ENCODE assay signal across 8 cellular contexts in the genomic region with DNA sequence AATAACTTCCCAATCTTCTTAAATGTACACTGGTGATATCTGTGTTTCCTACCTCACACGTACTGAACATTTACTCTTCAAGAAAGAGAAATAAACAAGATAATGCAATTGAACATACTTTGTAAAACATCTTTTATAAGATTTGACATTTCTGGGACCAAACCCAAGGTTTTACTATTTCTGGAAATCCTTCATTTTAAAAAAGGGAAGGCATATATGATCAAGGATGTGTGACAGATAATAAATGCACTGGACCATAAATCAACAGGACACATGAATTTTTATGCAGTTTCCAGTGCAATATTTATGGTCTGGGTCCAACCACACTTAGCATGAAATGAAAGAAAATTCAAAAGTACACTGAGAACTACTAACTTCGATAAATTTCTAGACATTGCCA.
"Had no signal": no experiment of that assay in that cellular context is flagged by ENCODE, and none has a peak within 500 bp of the region (broad histone marks: within the 10 kb centered on the region; RNA-seq: fewer than 3 reads in every experiment).

No MANE protein-coding gene starts in this region.

- ATAC-seq: HepG2, K562 had no signal

- FAIRE-seq: HepG2, HTR-8/SVneo, K562 had no signal

- H3K4me2 ChIP-seq: KMS-11 had no signal

- DNase-seq: IMR-90, KBM-7, KG1 had no signal

- H3K4me3 ChIP-seq: K562 had no signal

- H3K9ac ChIP-seq: KMS-11 had no signal

- H3K27ac ChIP-seq: HL-60, KMS-11 had no signal
